ENCODE assay signal across 24 cellular contexts in genomic region chr4:17514865-17515264, GRCh38. TPM values are rescaled to one million over a fixed set of nuclear protein-coding genes. Genes with fewer than 3 reads are reported as not detected.
DNase-seq lines count a peak whose midpoint lies in the region; ATAC-seq, FAIRE-seq and TF ChIP-seq lines count a peak whose summit lies in the region.
"Had no signal": no experiment of that assay in that cellular context is flagged by ENCODE, and none has a peak within 500 bp of the region (broad histone marks: within the 10 kb centered on the region; RNA-seq: fewer than 3 reads in every experiment).

CLRN2 (plus strand) TSS chr4:17515165; CDS start chr4:17515267, 102 bp downstream.

- peak within 1 kb of the TSS in 1 of 3 experiments; percentile 80 for H3K27ac Mint-ChIP-seq in nephron

- H3K9me3 Mint-ChIP-seq in nephron = no peaks in the 10 kb centered on the region

- POLR2A ChIA-PET in A549 (lab: Yijun Ruan, JAX) = no interaction called here

- no peak for TF ChIP-seq CTCF in A549 (IDR thresholded peaks at IDR 0.05)
- TF ChIP-seq CTCF in VCaP (conservative IDR thresholded peaks at IDR 0.05) = no peak
- no peak for TF ChIP-seq CTCF in kidney (IDR thresholded peaks at IDR 0.05; ENCODE audit: borderline replicate concordance, extremely low read depth, insufficient read depth)
- no peak for TF ChIP-seq CTCF in nephron (IDR thresholded peaks at IDR 0.05; ENCODE audit: unreplicated experiment in 3 of 3)
- no peak for TF ChIP-seq CTCF in ovary (IDR thresholded peaks at IDR 0.05)

- no peaks in the 10 kb centered on the region for H3K9me3 ChIP-seq in A549
- no peaks in the 10 kb centered on the region for H3K9me3 ChIP-seq in kidney (ENCODE audit: control insufficient read depth in 1 of 2, low read length in 2 of 2)
- no peaks in the 10 kb centered on the region for H3K9me3 ChIP-seq in ovary
- H3K9me3 ChIP-seq in right cardiac atrium (ENCODE audit: control insufficient read depth, low read length) = no peaks in the 10 kb centered on the region
- H3K9me3 ChIP-seq: SJCRH30 had no signal

- TF ChIP-seq POLR2A in A549 (IDR thresholded peaks at IDR 0.05; ENCODE audit: low read length) = no peak
- no peak for TF ChIP-seq POLR2A in ovary (IDR thresholded peaks at IDR 0.05)

- TF ChIP-seq EP300 in A549 (IDR thresholded peaks at IDR 0.05) (no peak), ovary (IDR thresholded peaks at IDR 0.05) (no peak)

- H3K4me3 Mint-ChIP-seq in nephron = peak within 1 kb of the TSS in 2 of 3 experiments; percentile 26 to 43

- CTCF ChIA-PET in A549 (lab: Yijun Ruan, JAX) = no interaction called here

- H3K36me3 ChIP-seq in kidney (ENCODE audit: control insufficient read depth in 1 of 2, insufficient read depth in 2 of 2, low read length in 2 of 2) (peaks cover 0 to under 1% of the 10 kb centered on the region in 2 donors), ovary (no peaks in the 10 kb centered on the region)
- H3K36me3 ChIP-seq: SJCRH30 had no signal

- peak within 1 kb of the TSS; percentile 36; the same call in 1 of the 3 replicates for H3K4me2 ChIP-seq in A549

- no peak within 1 kb of the TSS for H3K9ac ChIP-seq in kidney (ENCODE audit: low read length in 2 of 2)

- peaks cover 15% of the 10 kb centered on the region; the same call in 1 of the 3 replicates for H3K4me1 ChIP-seq in A549
- H3K4me1 ChIP-seq in kidney (ENCODE audit: control insufficient read depth in 1 of 2, insufficient read depth in 1 of 2, low read depth in 1 of 2, low read length in 2 of 2) = peaks cover 13 to 14% of the 10 kb centered on the region in 2 donors
- H3K4me1 ChIP-seq in ovary (ENCODE audit: insufficient read depth) = peaks cover 2% of the 10 kb centered on the region
- no peaks in the 10 kb centered on the region for H3K4me1 ChIP-seq in right cardiac atrium (ENCODE audit: control insufficient read depth, insufficient read depth, low read length)

- 78% methylated on average over 9 of the region's 9 CpGs for WGBS in A549 (ENCODE audit: missing lambda C conversion rate)
- WGBS in ovary, 3 donors = 68 to 80% (median 71%) methylated on average over 9 of the region's 9 CpGs
- 86% methylated on average over 9 of the region's 9 CpGs for WGBS in right cardiac atrium

- peaks cover 24% of the 10 kb centered on the region for H3K4me1 Mint-ChIP-seq in nephron

- peaks cover under 1% of the 10 kb centered on the region for H3K36me3 Mint-ChIP-seq in nephron (ENCODE audit: low read depth)

- TF ChIP-seq RAD21 in A549 (conservative IDR thresholded peaks at IDR 0.05 in 1 of 2, IDR thresholded peaks at IDR 0.05 in 1 of 2) = no peak

- no peak for FAIRE-seq in A549 (lab: Jason Lieb, UNC)
- no peak for FAIRE-seq in kidney (lab: Jason Lieb, UNC)
- FAIRE-seq: D721Med, RCC 7860 had no signal

- ATAC-seq in A549 = no peak
- no peak for ATAC-seq in right cardiac atrium

- DNase-seq in A549 (ENCODE audit: low read depth in 1 of 2, low spot score in 1 of 2) (no peak), kidney (no peak), NCI-H2029 treated with DMSO at 0.1 percent for 48 hours (lab: John Stamatoyannopoulos, UW) (no peak), ovary (no peak), right cardiac atrium (no peak), dermis blood vessel endothelial cell (no peak)
- DNase-seq: DMS79, H7, MM.1S, NCI-H1092, NCI-H1436, NCI-H187 treated with DMSO at 0.1 percent for 48 hours, NCI-H2171 treated with DMSO at 0.1 percent for 48 hours, NCI-H524 treated with DMSO at 0.1 percent for 48 hours, NCI-H82, SJCRH30 had no signal

- H3K27ac ChIP-seq in A549 (no peak within 1 kb of the TSS), VCaP (peak within 1 kb of the TSS; percentile 81), kidney (ENCODE audit: low read depth in 2 of 2, low read length in 2 of 2) (peak within 1 kb of the TSS in 1 of 2 donors; percentile 51), ovary (no peak within 1 kb of the TSS), right cardiac atrium (ENCODE audit: low read length) (no peak within 1 kb of the TSS)
- H3K27ac ChIP-seq: C4-2B, SJCRH30 had no signal

- H3K4me3 ChIP-seq in A549 (no peak within 1 kb of the TSS), kidney (ENCODE audit: low read length in 2 of 2) (peak within 1 kb of the TSS; percentile 7 to 17), ovary (no peak within 1 kb of the TSS), right cardiac atrium (ENCODE audit: low read length) (no peak within 1 kb of the TSS)
- H3K4me3 ChIP-seq: SJCRH30 had no signal

- peaks cover 26% of the 10 kb centered on the region for H3K27me3 Mint-ChIP-seq in nephron (ENCODE audit: low read depth)

- intact Hi-C loops in kidney (cut with DNase I) (no loop called here), ovary (cut with DNase I) (no loop called here), right cardiac atrium (cut with DNase I) (no loop called here)

- H3K27me3 ChIP-seq in ovary = no peaks in the 10 kb centered on the region
- H3K27me3 ChIP-seq in right cardiac atrium (ENCODE audit: control insufficient read depth, insufficient read depth) = no peaks in the 10 kb centered on the region

TF ChIP-seq in A549, 52 proteins besides CTCF, POLR2A, EP300 and RAD21:
- no peak for TF ChIP-seq ESRRA (IDR thresholded peaks at IDR 0.05; ENCODE audit: borderline replicate concordance, low read length)
- TF ChIP-seq MAZ (IDR thresholded peaks at IDR 0.05; ENCODE audit: borderline replicate concordance, low read depth, low read length) = no peak
- no peak for TF ChIP-seq RFX5 (IDR thresholded peaks at IDR 0.05)

RNA-seq across cellular contexts. Expression of gene CLRN2, which starts in this region (rescaled TPM):
- not detected in 2 replicates for polyA plus RNA-seq in A549 (2011; rRNA removed)
- not detected in 2 replicates for polyA plus RNA-seq in A549 (2012; cell fraction: cytosol; rRNA removed)
- not detected in 2 replicates for polyA plus RNA-seq in A549 (2012; cell fraction: nucleus; rRNA removed)
- polyA plus RNA-seq in A549 (2017; fragmentation: RNase III; extraction: RNeasy Plus Mini Kit Qiagen cat#74134 plus additional on column Dnase treatment) = not detected in 3 replicates
- not detected in 2 replicates for polyA minus RNA-seq in A549 (2011; rRNA and poly(A)+ RNA removed)
- not detected for total RNA-seq in kidney
- not detected for polyA plus RNA-seq in kidney (ENCODE audit: insufficient read depth, low read depth, low replicate concordance)
- not detected for total RNA-seq in ovary
- polyA plus RNA-seq in ovary = not detected
- total RNA-seq in right cardiac atrium = not detected
- polyA plus RNA-seq in right cardiac atrium = not detected
- not detected in 2 replicates for total RNA-seq in dermis blood vessel endothelial cell
- total RNA-seq: A172, H7, LHCN-M2, OCI-LY7, SJCRH30 had no signal

Comparison
In these comparisons a context has a peak if more than half of its experiments do, and no peak if none do; other contexts are left out.
1. H3K4me3 ChIP-seq: peak in kidney (2 of 2); none in A549 (single experiment), ovary (single experiment) and right cardiac atrium (single experiment).